ENCODE assay signal across 31 cellular contexts in the genomic region with DNA sequence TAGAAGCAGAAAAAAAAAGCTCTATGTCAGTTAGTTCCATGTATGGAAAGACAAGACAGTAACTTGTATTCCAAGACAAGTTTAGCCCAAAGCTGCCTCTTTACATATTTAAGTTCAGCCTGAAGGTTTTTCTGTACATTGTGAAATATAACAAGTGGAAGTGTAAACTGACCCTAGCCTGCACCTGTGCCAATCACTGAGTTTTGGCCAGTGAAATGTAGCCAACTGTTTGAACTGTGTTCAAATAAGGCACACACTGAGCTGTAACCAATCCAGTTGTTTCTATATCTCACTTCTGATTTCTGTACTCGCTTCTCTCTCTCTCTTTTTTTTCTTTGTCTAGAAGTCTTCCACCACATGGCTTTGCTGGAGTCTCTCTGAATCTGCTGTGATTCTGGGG.
"Had no signal": no experiment of that assay in that cellular context is flagged by ENCODE, and none has a peak within 500 bp of the region (broad histone marks: within the 10 kb centered on the region; RNA-seq: fewer than 3 reads in every experiment).

No MANE protein-coding gene starts in this region.

- H3K27me3 ChIP-seq: adrenal gland, body of pancreas, breast epithelium, MG63, SJSA1 had no signal

- ATAC-seq: activated CD8-positive, alpha-beta T cell treated with anti-CD3 and anti-CD28 coated beads, Interleukin-2, amount 10 ng/mL, durations not matched to agents 7 days and 5 days; activated naive CD4-positive, alpha-beta T cell treated with anti-CD3 and anti-CD28 coated beads, Interleukin-2, amount 50 U/mL, for 72 hours; body of pancreas; Panc1; SK-N-SH treated with all-trans-retinoic acid at 6 μM for 48 hours had no signal

- H3K9me3 ChIP-seq: adrenal gland, body of pancreas, breast epithelium, MG63, SJSA1 had no signal

- DNase-seq: activated CD4-positive, alpha-beta T cell treated with anti-CD3 and anti-CD28 coated beads for 1 hour; activated CD4-positive, alpha-beta T cell treated with anti-CD3 and anti-CD28 coated beads, Interleukin-2, amount 10 ng/mL, durations not matched to agents 24 days and 14 days; activated CD4-positive, alpha-beta T cell treated with anti-CD3 and anti-CD28 coated beads, Interleukin-2, amount 50 U/mL, for 4 hours; activated CD4-positive, CD25-positive, alpha-beta regulatory T cell; activated CD8-positive, alpha-beta T cell treated with anti-CD3 and anti-CD28 coated beads, Interleukin-2, amount 10 ng/mL, durations not matched to agents 7 days and 5 days; activated gamma-delta T cell; activated naive CD4-positive, alpha-beta T cell treated with anti-CD3 and anti-CD28 coated beads for 36 hours; activated T-cell treated with anti-CD3 and anti-CD28 coated beads, Interleukin-2, amount 50 U/mL, for 24 hours; adrenal gland; Kasumi-1; MG63; NCI-H1048; NCI-H1105 treated with DMSO at 0.1 percent for 48 hours; NCI-H1436; NCI-H1694 treated with DMSO at 0.1 percent for 48 hours; NCI-H2029; NCI-H345; NCI-H524 treated with DMSO at 0.1 percent for 48 hours; NK-92 treated with Interleukin-12 subunit alpha and Interleukin-12 subunit beta, amount 100 ng/mL, for 24 hours; SHP77; SW 1271; T-helper 1 cell; T-helper 2 cell; T-helper 9 cell; WERI-Rb-1 had no signal

- H3K4me3 ChIP-seq: adrenal gland, body of pancreas, breast epithelium, MG63, SJSA1 had no signal

- H3K36me3 ChIP-seq: adrenal gland, breast epithelium, MG63, SJSA1, WERI-Rb-1 had no signal

- H3K27ac ChIP-seq: adrenal gland, body of pancreas, breast epithelium, SJSA1, WERI-Rb-1 had no signal

- H3K4me1 ChIP-seq: adrenal gland, body of pancreas, breast epithelium, SJSA1 had no signal
